Comparison of ENCODE assay signal across 9 cellular contexts in the genomic region with DNA sequence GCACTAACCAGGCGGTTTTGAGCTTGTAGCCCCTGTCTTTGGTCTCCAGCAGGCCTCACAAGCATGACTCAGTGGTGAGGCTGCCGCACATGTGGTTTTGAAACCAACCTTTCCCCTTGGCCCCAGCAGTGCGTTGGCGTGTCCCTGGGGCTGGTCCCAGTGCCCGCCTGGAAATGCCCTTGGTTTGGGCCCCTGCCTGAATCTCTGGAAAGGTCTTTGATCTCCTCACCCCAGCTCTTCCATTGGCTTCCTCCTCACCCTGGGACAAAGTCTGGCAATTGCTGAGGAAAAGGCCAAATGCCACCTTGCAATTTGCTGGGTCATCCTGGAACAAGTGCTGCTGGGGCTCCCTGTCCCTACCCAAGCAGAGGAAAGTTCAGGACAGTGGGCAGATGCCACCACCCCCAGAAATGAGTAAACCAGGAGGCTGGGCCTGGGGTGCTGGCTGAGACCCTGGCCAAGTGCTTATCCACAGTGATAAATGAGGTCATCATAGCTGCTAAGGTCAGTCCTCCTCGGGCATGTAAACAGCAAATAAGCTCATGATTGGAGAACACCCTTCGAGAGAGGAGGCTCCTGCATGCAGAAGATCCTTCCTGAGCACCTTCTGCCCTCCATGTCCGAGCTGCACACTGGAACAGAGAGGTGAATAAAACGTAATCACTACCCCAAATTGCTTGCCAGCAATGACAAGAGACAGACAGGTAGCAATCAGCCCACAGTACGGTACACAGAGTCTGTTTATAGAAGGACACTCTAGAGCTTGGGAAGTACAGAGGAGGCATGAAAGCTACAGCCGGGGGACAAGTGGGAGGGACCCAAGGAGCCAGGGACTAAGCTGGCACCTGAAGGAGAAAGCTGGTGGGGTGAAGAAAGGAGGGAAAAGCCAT.
DNase-seq lines count a peak whose midpoint lies in the region; ATAC-seq, FAIRE-seq and TF ChIP-seq lines count a peak whose summit lies in the region.
"Had no signal": no experiment of that assay in that cellular context is flagged by ENCODE, and none has a peak within 500 bp of the region (broad histone marks: within the 10 kb centered on the region; RNA-seq: fewer than 3 reads in every experiment).

No MANE protein-coding gene starts in this region.

- no peaks in the 10 kb centered on the region for H3K27me3 Mint-ChIP-seq in stimulated activated naive CD8-positive, alpha-beta T cell treated with anti-CD3 and anti-CD28 coated beads, Interleukin-15, amount 100 ng/mL, for 72 hours

- intact Hi-C loops in PC-9 (cut with micrococcal nuclease; ENCODE audit: unreplicated experiment) = loop anchor here (10.0 kb wide), 1 partner anchor 464 kb away; the partner anchor contains the start of gene STC2

- H2AFZ ChIP-seq in PC-9 = 0 out of 2 replicates have a peak overlapping the region, but pooled peaks have one; percentile 2

- H3K9me3 ChIP-seq in PC-9 (ENCODE audit: insufficient read depth, low read depth) = no peaks in the 10 kb centered on the region

- H3K9me3 Mint-ChIP-seq in stimulated activated naive CD8-positive, alpha-beta T cell treated with anti-CD3 and anti-CD28 coated beads, Interleukin-15, amount 100 ng/mL, for 72 hours = peaks cover 0 to 7% of the 10 kb centered on the region in 2 donors

- POLR2A ChIA-PET in PC-9 (lab: Charles Lee; ENCODE audit: unreplicated experiment) = interaction anchor here (0.7 kb wide), 1 partner anchor 9 kb away, joined by 3 read pairs; no protein-coding TSS in a partner anchor

- H3K4me1 Mint-ChIP-seq in stimulated activated naive CD8-positive, alpha-beta T cell treated with anti-CD3 and anti-CD28 coated beads, Interleukin-15, amount 100 ng/mL, for 72 hours = peaks cover 5% of the 10 kb centered on the region

- DNase-seq in stimulated activated naive CD8-positive, alpha-beta T cell treated with anti-CD3 and anti-CD28 coated beads, Interleukin-15, Interleukin-2, amounts not matched to agents 100 U/mL and 50 U/mL, for 24 hours = peak; percentile 33
- DNase-seq in stimulated activated naive CD8-positive, alpha-beta T cell treated with anti-CD3 and anti-CD28 coated beads, Interleukin-15, amount 100 ng/mL, for 72 hours = no peak
- DNase-seq in PC-9 (peak; percentile 60 to 68), fibroblast of villous mesenchyme (ENCODE audit: low read depth) (peak; percentile 42), urothelium cell line (ENCODE audit: low spot score) (peak; percentile 87), NCI-H2227 (lab: John Stamatoyannopoulos, UW; ENCODE audit: unreplicated experiment) (no peak), NCI-H510A treated with DMSO at 0.1 percent for 48 hours (lab: John Stamatoyannopoulos, UW) (no peak)

- H3K36me3 ChIP-seq in PC-9 (ENCODE audit: low read depth) = no peaks in the 10 kb centered on the region

- peak overlapping the region; percentile 73 for H3K27ac ChIP-seq in PC-9
- H3K27ac ChIP-seq: VCaP had no signal

- ATAC-seq in stimulated activated naive CD8-positive, alpha-beta T cell treated with anti-CD3 and anti-CD28 coated beads, Interleukin-15, Interleukin-2, amounts not matched to agents 100 U/mL and 50 U/mL, for 24 hours = peak; percentile 67
- no peak for ATAC-seq in stimulated activated naive CD8-positive, alpha-beta T cell treated with anti-CD3 and anti-CD28 coated beads, Interleukin-15, amount 100 ng/mL, for 72 hours
- no peak for ATAC-seq in GM18907 (IDR thresholded peaks at IDR 0.05; ENCODE audit: unreplicated experiment)

- no peak for TF ChIP-seq CTCF in PC-9 (conservative IDR thresholded peaks at IDR 0.05)
- no peak for TF ChIP-seq CTCF in fibroblast of villous mesenchyme (IDR thresholded peaks at IDR 0.05; ENCODE audit: insufficient read depth, low read depth, low read length)

- H3K4me3 ChIP-seq in PC-9 (no peak overlapping the region), fibroblast of villous mesenchyme (ENCODE audit: low read depth, low read length) (no peak overlapping the region)

- CTCF ChIA-PET in PC-9 (lab: Charles Lee) = interaction anchor here (0.5 to 0.6 kb wide), 2 partner anchors 95 to 528 kb away, joined by 3 to 6 read pairs; no protein-coding TSS in a partner anchor

- peaks cover 56% of the 10 kb centered on the region for H3K4me1 ChIP-seq in PC-9 (replicated peaks; ENCODE audit: insufficient read depth)

- H3K4me3 Mint-ChIP-seq in stimulated activated naive CD8-positive, alpha-beta T cell treated with anti-CD3 and anti-CD28 coated beads, Interleukin-15, amount 100 ng/mL, for 72 hours = no peak overlapping the region

- H3F3A ChIP-seq in PC-9 (ENCODE audit: insufficient read depth, low read depth) = peaks cover 16% of the 10 kb centered on the region; the same call in 1 of the 2 replicates

- no peaks in the 10 kb centered on the region for H3K9me2 ChIP-seq in PC-9 (ENCODE audit: insufficient read depth)

- peak overlapping the region; percentile 46 for H3K4me2 ChIP-seq in PC-9

- no peaks in the 10 kb centered on the region for H3K79me2 ChIP-seq in PC-9 (ENCODE audit: low read depth)

- no peaks in the 10 kb centered on the region for H3K27me3 ChIP-seq in PC-9 (ENCODE audit: insufficient read depth, low read depth)

- peak overlapping the region in 1 of 2 donors; percentile 5 for H3K27ac Mint-ChIP-seq in stimulated activated naive CD8-positive, alpha-beta T cell treated with anti-CD3 and anti-CD28 coated beads, Interleukin-15, amount 100 ng/mL, for 72 hours

- H4K20me1 ChIP-seq in PC-9 (ENCODE audit: insufficient read depth) = no peaks in the 10 kb centered on the region

- no TSS peak for BruUV-seq in PC-9 (replicated peaks; lab: Mats Ljungman, UMichigan)

- FAIRE-seq in urothelium cell line (lab: Jason Lieb, UNC) = no peak

Comparison
In these comparisons a context has a peak if more than half of its experiments do, and no peak if none do; other contexts are left out.
1. DNase-seq: peak in stimulated activated naive CD8-positive, alpha-beta T cell treated with anti-CD3 and anti-CD28 coated beads, Interleukin-15, Interleukin-2, amounts not matched to agents 100 U/mL and 50 U/mL, for 24 hours (single experiment), PC-9 (2 of 2), fibroblast of villous mesenchyme (single experiment) and urothelium cell line (single experiment); none in stimulated activated naive CD8-positive, alpha-beta T cell treated with anti-CD3 and anti-CD28 coated beads, Interleukin-15, amount 100 ng/mL, for 72 hours (0 of 2), NCI-H2227 (single experiment) and NCI-H510A treated with DMSO at 0.1 percent for 48 hours (single experiment).